Comparison of ENCODE assay signal across 14 cellular contexts in genomic region chr3:170046269-170047132, GRCh38. TPM values are rescaled to one million over a fixed set of nuclear protein-coding genes. Genes with fewer than 3 reads are reported as not detected.
A peak's percentile ranks its signal among the peaks of the same experiment; 100 is the strongest.
DNase-seq lines count a peak whose midpoint lies in the region; ATAC-seq and TF ChIP-seq lines count a peak whose summit lies in the region.
"Had no signal": no experiment of that assay in that cellular context is flagged by ENCODE, and none has a peak within 500 bp of the region (broad histone marks: within the 10 kb centered on the region; RNA-seq: fewer than 3 reads in every experiment).

No MANE protein-coding gene starts in this region.

- no peaks in the 10 kb centered on the region for H3K27me3 ChIP-seq in stomach

- TF ChIP-seq POLR2A in stomach (IDR thresholded peaks at IDR 0.05) = no peak

- H3K4me3 ChIP-seq in mucosa of descending colon (no peak overlapping the region), stomach (peak overlapping the region in 1 of 4 donors; percentile 19)

- H3K27ac ChIP-seq in VCaP (peak overlapping the region; percentile 100), stomach (peak overlapping the region; percentile 77 to 96 (median 82))

- intact Hi-C loops in mucosa of descending colon (cut with DNase I, micrococcal nuclease) (no loop called here), stomach (cut with DNase I; ENCODE audit: low total_unique reads) (no loop called here)

- no peak for TF ChIP-seq CTCF in VCaP (conservative IDR thresholded peaks at IDR 0.05)
- TF ChIP-seq CTCF in mucosa of descending colon (IDR thresholded peaks at IDR 0.05) = no peak
- no peak for TF ChIP-seq CTCF in stomach (IDR thresholded peaks at IDR 0.05)

- H3K9me3 ChIP-seq in mucosa of descending colon (no peaks in the 10 kb centered on the region), stomach (no peaks in the 10 kb centered on the region)

- ATAC-seq in mucosa of descending colon = peak; percentile 75
- ATAC-seq: sciatic nerve had no signal

- TF ChIP-seq EP300 in stomach (IDR thresholded peaks at IDR 0.05) = no peak

- H3K4me1 ChIP-seq in mucosa of descending colon (ENCODE audit: low read depth) = peaks cover 56% of the 10 kb centered on the region
- peaks cover 5 to 55% (median 36%) of the 10 kb centered on the region in 4 donors for H3K4me1 ChIP-seq in stomach

- 28 to 48% (median 38%) methylated on average over 4 to 5 of the region's 5 CpGs for WGBS in stomach, 5 donors

- DNase-seq in NCI-H510A treated with DMSO at 0.1 percent for 48 hours (lab: John Stamatoyannopoulos, UW) = peak; percentile 64
- DNase-seq in NCI-H510A (lab: John Stamatoyannopoulos, UW) = no peak
- peak in 2 of 3 donors; percentile 53 to 57 for DNase-seq in mucosa of descending colon
- DNase-seq in stomach = no peak
- DNase-seq in NCI-H524 treated with DMSO at 0.1 percent for 48 hours (lab: John Stamatoyannopoulos, UW) = no peak
- no peak for DNase-seq in NCI-H2227 (lab: John Stamatoyannopoulos, UW; ENCODE audit: unreplicated experiment)
- no peak for DNase-seq in NCI-H446 treated with DMSO at 0.1 percent for 48 hours (lab: John Stamatoyannopoulos, UW)
- DNase-seq: activated CD4-positive, alpha-beta memory T cell treated with anti-CD3 and anti-CD28 coated beads for 36 hours; effector memory CD4-positive, alpha-beta T cell; immature natural killer cell; NCI-H1105 treated with DMSO at 0.1 percent for 48 hours; T-helper 9 cell had no signal

- H3K36me3 ChIP-seq in mucosa of descending colon (ENCODE audit: low read depth) (peaks cover 3% of the 10 kb centered on the region), stomach (no peaks in the 10 kb centered on the region)

RNA-seq across cellular contexts. Expression of gene GPR160, which starts 8.7 kb away (rescaled TPM):
- total RNA-seq in mucosa of descending colon = 10 to 100 TPM; 30.0 to 96.5 (median 67.6) TPM
- 10 to 100 TPM in 4 of 5 donors, under 1 TPM in 1; 0.58 to 70.1 (median 52.4) TPM for total RNA-seq in stomach
- polyA plus RNA-seq in stomach = 10 to 100 TPM; 16.5 to 68.4 (median 43.8) TPM

Comparison
In these comparisons a context has a peak if more than half of its experiments do, and no peak if none do; other contexts are left out.
1. DNase-seq: peak in NCI-H510A treated with DMSO at 0.1 percent for 48 hours (single experiment) and mucosa of descending colon (2 of 3); none in NCI-H510A (single experiment), stomach (single experiment), NCI-H524 treated with DMSO at 0.1 percent for 48 hours (single experiment), NCI-H2227 (single experiment) and NCI-H446 treated with DMSO at 0.1 percent for 48 hours (single experiment).